ENCODE assay signal across 11 cellular contexts in genomic region chr7:27193335-27194001, GRCh38. TPM values are rescaled to one million over a fixed set of nuclear protein-coding genes. Genes with fewer than 3 reads are reported as not detected.
DNase-seq lines count a peak whose midpoint lies in the region; ATAC-seq and TF ChIP-seq lines count a peak whose summit lies in the region.
"Had no signal": no experiment of that assay in that cellular context is flagged by ENCODE, and none has a peak within 500 bp of the region (broad histone marks: within the 10 kb centered on the region; RNA-seq: fewer than 3 reads in every experiment).

No MANE protein-coding gene starts in this region.

- H3K36me3 ChIP-seq in adipocyte (ENCODE audit: control insufficient read depth, insufficient read depth, low read length, severe bottlenecking) (no peaks in the 10 kb centered on the region), tibial nerve (no peaks in the 10 kb centered on the region)

- H3K27me3 Mint-ChIP-seq in activated CD8-positive, alpha-beta memory T cell treated with anti-CD3 and anti-CD28 coated beads, Interleukin-2, amount 10 ng/mL, durations not matched to agents 7 days and 5 days: peaks cover 94% of the 10 kb centered on the region
- peaks cover 66 to 99% (median 78%) of the 10 kb centered on the region in 5 donors for H3K27me3 Mint-ChIP-seq in naive thymus-derived CD8-positive, alpha-beta T cell

- H3K4me3 Mint-ChIP-seq in activated CD8-positive, alpha-beta memory T cell treated with anti-CD3 and anti-CD28 coated beads, Interleukin-2, amount 10 ng/mL, durations not matched to agents 7 days and 5 days: no peak overlapping the region
- peak overlapping the region; percentile 28 to 83 (median 48) for H3K4me3 Mint-ChIP-seq in naive thymus-derived CD8-positive, alpha-beta T cell

- WGBS in tibial nerve, 2 donors: 37 to 46% methylated on average over 28 to 29 of the region's 29 CpGs

- peak; percentile 56 for DNase-seq in activated CD8-positive, alpha-beta memory T cell treated with anti-CD3 and anti-CD28 coated beads for 24 hours
- no peak for DNase-seq in activated CD8-positive, alpha-beta memory T cell treated with anti-CD3 and anti-CD28 coated beads, Interleukin-2, amount 10 ng/mL, durations not matched to agents 7 days and 5 days
- DNase-seq in adipocyte (ENCODE audit: low read depth): no peak
- DNase-seq in naive thymus-derived CD8-positive, alpha-beta T cell: peak in 1 of 10 donors; percentile 12
- DNase-seq in tibial nerve (ENCODE audit: low spot score in 2 of 2): peak in 1 of 2 donors; percentile 12
- DNase-seq in NCI-H82 (lab: John Stamatoyannopoulos, UW): no peak
- DNase-seq: NCI-H446 treated with DMSO at 0.1 percent for 48 hours had no signal

- no peak overlapping the region for H3K27ac Mint-ChIP-seq in activated CD8-positive, alpha-beta memory T cell treated with anti-CD3 and anti-CD28 coated beads, Interleukin-2, amount 10 ng/mL, durations not matched to agents 7 days and 5 days
- H3K27ac Mint-ChIP-seq in naive thymus-derived CD8-positive, alpha-beta T cell: no peak overlapping the region

- no peaks in the 10 kb centered on the region for H3K9me3 Mint-ChIP-seq in activated CD8-positive, alpha-beta memory T cell treated with anti-CD3 and anti-CD28 coated beads, Interleukin-2, amount 10 ng/mL, durations not matched to agents 7 days and 5 days (ENCODE audit: low read depth)
- peaks cover 0 to 8% (median 0%) of the 10 kb centered on the region in 9 donors for H3K9me3 Mint-ChIP-seq in naive thymus-derived CD8-positive, alpha-beta T cell

- H3K4me3 ChIP-seq in adipocyte (ENCODE audit: low read length) (peak overlapping the region; percentile 78), tibial nerve (peak overlapping the region in 3 of 4 donors; percentile 19 to 51 (median 43))

- TF ChIP-seq POLR2A in tibial nerve (IDR thresholded peaks at IDR 0.05): no peak

- TF ChIP-seq CTCF in tibial nerve (IDR thresholded peaks at IDR 0.05): no peak

- H3K4me1 ChIP-seq in adipocyte (ENCODE audit: control insufficient read depth, insufficient read depth, low read length): no peaks in the 10 kb centered on the region
- H3K4me1 ChIP-seq in tibial nerve: peaks cover 0 to 38% (median 23%) of the 10 kb centered on the region in 4 donors
- H3K4me1 ChIP-seq: parathyroid adenoma had no signal

- peaks cover 7% of the 10 kb centered on the region for H3K4me1 Mint-ChIP-seq in activated CD8-positive, alpha-beta memory T cell treated with anti-CD3 and anti-CD28 coated beads, Interleukin-2, amount 10 ng/mL, durations not matched to agents 7 days and 5 days
- peaks cover 12 to 41% (median 34%) of the 10 kb centered on the region in 4 donors for H3K4me1 Mint-ChIP-seq in naive thymus-derived CD8-positive, alpha-beta T cell

- H3K27me3 ChIP-seq in adipocyte (replicated peaks; ENCODE audit: control insufficient read depth, insufficient read depth, low read length) (peaks cover 25% of the 10 kb centered on the region), tibial nerve (peaks cover 7 to 94% of the 10 kb centered on the region in 2 donors)

- no peak for ATAC-seq in activated CD8-positive, alpha-beta memory T cell treated with anti-CD3 and anti-CD28 coated beads, Interleukin-2, amount 10 ng/mL, durations not matched to agents 7 days and 5 days
- no peak for ATAC-seq in naive thymus-derived CD8-positive, alpha-beta T cell
- ATAC-seq in GM18519 (IDR thresholded peaks at IDR 0.05; ENCODE audit: low FRiP score, unreplicated experiment) (no peak), HG02870 (IDR thresholded peaks at IDR 0.05; ENCODE audit: unreplicated experiment) (no peak)

- no peak for TF ChIP-seq EP300 in tibial nerve (IDR thresholded peaks at IDR 0.05)

- H3K9ac ChIP-seq in adipocyte (ENCODE audit: low read length): peak overlapping the region; percentile 69
- H3K9ac ChIP-seq: parathyroid adenoma had no signal

- no peaks in the 10 kb centered on the region for H3K36me3 Mint-ChIP-seq in activated CD8-positive, alpha-beta memory T cell treated with anti-CD3 and anti-CD28 coated beads, Interleukin-2, amount 10 ng/mL, durations not matched to agents 7 days and 5 days
- peaks cover 2 to 6% (median 5%) of the 10 kb centered on the region in 3 donors for H3K36me3 Mint-ChIP-seq in naive thymus-derived CD8-positive, alpha-beta T cell

- POLR2A ChIA-PET in naive thymus-derived CD8-positive, alpha-beta T cell (lab: Charles Lee): interaction anchor here (0.6 to 1.4 kb wide), 2 partner anchors 21 to 728 kb away, joined by 3 to 4 read pairs; no protein-coding TSS in a partner anchor

- H3K9me3 ChIP-seq in adipocyte (ENCODE audit: control insufficient read depth, low read length) (no peaks in the 10 kb centered on the region), tibial nerve (no peaks in the 10 kb centered on the region)

- CTCF ChIA-PET in activated CD8-positive, alpha-beta memory T cell treated with anti-CD3 and anti-CD28 coated beads, Interleukin-2, amount 10 ng/mL, durations not matched to agents 7 days and 5 days (lab: Charles Lee): interaction anchor here (0.6 to 1.2 kb wide), 2 partner anchors 16 to 594 kb away, joined by 3 to 4 read pairs; no protein-coding TSS in a partner anchor

- H3K27ac ChIP-seq in tibial nerve: peak overlapping the region in 1 of 4 donors; percentile 87
- H3K27ac ChIP-seq: parathyroid adenoma had no signal

RNA-seq across cellular contexts. Expression of gene HOXA13, which starts 6.4 kb away (rescaled TPM):
- not detected for total RNA-seq in activated CD8-positive, alpha-beta memory T cell treated with anti-CD3 and anti-CD28 coated beads, Interleukin-2, amount 10 ng/mL, durations not matched to agents 7 days and 5 days
- total RNA-seq in naive thymus-derived CD8-positive, alpha-beta T cell: not detected
- polyA plus RNA-seq in naive thymus-derived CD8-positive, alpha-beta T cell: not detected
- 1 to 10 TPM in 1 of 4 donors, under 1 TPM in 3; 0.63 to 1.5 (median 0.72) TPM for total RNA-seq in tibial nerve
- total RNA-seq: glomerular endothelial cell had no signal

RNA-seq across cellular contexts. Expression of gene HOXA11, which starts 8.4 kb away (rescaled TPM):
- total RNA-seq in activated CD8-positive, alpha-beta memory T cell treated with anti-CD3 and anti-CD28 coated beads, Interleukin-2, amount 10 ng/mL, durations not matched to agents 7 days and 5 days: not detected
- not detected for total RNA-seq in naive thymus-derived CD8-positive, alpha-beta T cell
- polyA plus RNA-seq in naive thymus-derived CD8-positive, alpha-beta T cell: not detected
- total RNA-seq in tibial nerve: 10 to 100 TPM in 2 of 4 donors, 1 to 10 TPM in 2; 5.0 to 13.2 (median 9.5) TPM

RNA-seq across cellular contexts. Expression of gene HOXA10, which starts 19.3 kb away (rescaled TPM):
- not detected for total RNA-seq in activated CD8-positive, alpha-beta memory T cell treated with anti-CD3 and anti-CD28 coated beads, Interleukin-2, amount 10 ng/mL, durations not matched to agents 7 days and 5 days
- not detected for total RNA-seq in naive thymus-derived CD8-positive, alpha-beta T cell
- polyA plus RNA-seq in naive thymus-derived CD8-positive, alpha-beta T cell: under 1 TPM in 1 of 3 donors, not detected in 2; 0.19 TPM
- 10 to 100 TPM; 19.0 to 34.1 (median 24.9) TPM for total RNA-seq in tibial nerve

RNA-seq across cellular contexts. Expression of gene HOXA9, which starts 28.1 kb away (rescaled TPM):
- total RNA-seq in activated CD8-positive, alpha-beta memory T cell treated with anti-CD3 and anti-CD28 coated beads, Interleukin-2, amount 10 ng/mL, durations not matched to agents 7 days and 5 days: not detected
- total RNA-seq in naive thymus-derived CD8-positive, alpha-beta T cell: not detected
- under 1 TPM in 1 of 3 donors, not detected in 2; 0.16 TPM for polyA plus RNA-seq in naive thymus-derived CD8-positive, alpha-beta T cell
- total RNA-seq in tibial nerve: 10 to 100 TPM; 10.5 to 13.8 (median 12.7) TPM

RNA-seq across cellular contexts. Expression of gene HOXA7, which starts 37.0 kb away (rescaled TPM):
- total RNA-seq in activated CD8-positive, alpha-beta memory T cell treated with anti-CD3 and anti-CD28 coated beads, Interleukin-2, amount 10 ng/mL, durations not matched to agents 7 days and 5 days: not detected
- not detected for total RNA-seq in naive thymus-derived CD8-positive, alpha-beta T cell
- polyA plus RNA-seq in naive thymus-derived CD8-positive, alpha-beta T cell: not detected
- 10 to 100 TPM in 2 of 4 donors, 1 to 10 TPM in 2; 8.7 to 16.9 (median 11.3) TPM for total RNA-seq in tibial nerve

Comparison
In these comparisons a context has a peak if more than half of its experiments do, and no peak if none do; other contexts are left out.
1. RNA of gene HOXA11, which starts 8.4 kb away (total RNA-seq): 5.0 to 13.2 TPM in tibial nerve; not detected in activated CD8-positive, alpha-beta memory T cell treated with anti-CD3 and anti-CD28 coated beads, Interleukin-2, amount 10 ng/mL, durations not matched to agents 7 days and 5 days and not detected in naive thymus-derived CD8-positive, alpha-beta T cell; every median in the first group is over 4 times any median in the second.
2. RNA of gene HOXA10, which starts 19.3 kb away (total RNA-seq): 19.0 to 34.1 TPM in tibial nerve; not detected in activated CD8-positive, alpha-beta memory T cell treated with anti-CD3 and anti-CD28 coated beads, Interleukin-2, amount 10 ng/mL, durations not matched to agents 7 days and 5 days and not detected in naive thymus-derived CD8-positive, alpha-beta T cell; every median in the first group is over 10 times any median in the second.